25 cellular contexts compared by ENCODE assay signal in the genomic region with DNA sequence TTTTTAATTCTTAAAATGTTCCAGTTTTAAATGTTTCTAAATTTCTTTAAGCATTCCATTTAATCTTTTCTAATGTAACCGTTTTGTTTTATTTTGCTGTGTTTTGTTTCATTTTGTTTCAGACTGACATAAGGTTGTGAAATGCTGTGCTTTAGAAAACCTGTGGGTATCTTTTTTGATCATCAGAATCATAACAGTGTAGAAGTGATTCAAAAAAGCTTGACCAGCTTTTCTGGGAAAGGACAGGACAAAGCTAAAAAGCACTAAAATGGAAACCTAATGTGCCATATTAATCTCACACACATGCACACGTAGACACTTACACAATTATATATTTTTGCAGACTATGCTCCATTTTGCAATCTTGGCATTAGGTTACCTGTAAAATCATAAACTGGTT. TPM values are rescaled to one million over a fixed set of nuclear protein-coding genes. Genes with fewer than 3 reads are reported as not detected.
DNase-seq lines count a peak whose midpoint lies in the region; ATAC-seq, FAIRE-seq and TF ChIP-seq lines count a peak whose summit lies in the region.
"Had no signal": no experiment of that assay in that cellular context is flagged by ENCODE, and none has a peak within 500 bp of the region (broad histone marks: within the 10 kb centered on the region; RNA-seq: fewer than 3 reads in every experiment).

No MANE protein-coding gene starts in this region.

- no peak for TF ChIP-seq CTCF in D721Med (IDR thresholded peaks at IDR 0.05; ENCODE audit: insufficient read depth, missing control alignments)

- no peaks in the 10 kb centered on the region for H3K36me3 ChIP-seq in endocrine pancreas (ENCODE audit: control insufficient read depth, insufficient read depth, low read length)
- H3K36me3 ChIP-seq: BE2C, BLaER1 had no signal

- H3K4me1 ChIP-seq in endocrine pancreas (ENCODE audit: control insufficient read depth, insufficient read depth, low read length) = peaks cover 5% of the 10 kb centered on the region
- H3K4me1 ChIP-seq: A549, BE2C, BLaER1, Caco-2 had no signal

- H3K4me3 Mint-ChIP-seq in activated T-cell treated with anti-CD3 and anti-CD28 coated beads, Interleukin-2, amount 50 U/mL, for 72 hours = peak overlapping the region in 1 of 2 donors; percentile 58
- no peak overlapping the region for H3K4me3 Mint-ChIP-seq in activated T-cell treated with anti-CD3 and anti-CD28 coated beads, Interleukin-2, amount 50 U/mL, for 4 hours
- H3K4me3 Mint-ChIP-seq in stimulated activated effector memory CD8-positive, alpha-beta T cell treated with anti-CD3 and anti-CD28 coated beads, Interleukin-12 subunit alpha, Interleukin-12 subunit beta, amount 100 ng/mL, for 72 hours = no peak overlapping the region
- H3K4me3 Mint-ChIP-seq: CD4-positive, alpha-beta T cell; CD8-positive, alpha-beta T cell had no signal

- ATAC-seq in activated T-cell treated with anti-CD3 and anti-CD28 coated beads, Interleukin-2, amount 50 U/mL, for 72 hours (replicated peaks in 1 of 2) = peak; percentile 22 to 68
- no peak for ATAC-seq in activated T-cell treated with anti-CD3 and anti-CD28 coated beads, Interleukin-2, amount 50 U/mL, for 4 hours
- ATAC-seq in stimulated activated effector memory CD8-positive, alpha-beta T cell treated with anti-CD3 and anti-CD28 coated beads, Interleukin-12 subunit alpha, Interleukin-12 subunit beta, amount 100 ng/mL, for 72 hours = peak; percentile 60
- ATAC-seq: A549; CD8-positive, alpha-beta T cell; GM12878 had no signal

- H3K4me1 Mint-ChIP-seq in activated T-cell treated with anti-CD3 and anti-CD28 coated beads, Interleukin-2, amount 50 U/mL, for 72 hours (ENCODE audit: low read depth) = peaks cover 19% of the 10 kb centered on the region
- H3K4me1 Mint-ChIP-seq in activated T-cell treated with anti-CD3 and anti-CD28 coated beads, Interleukin-2, amount 50 U/mL, for 4 hours (ENCODE audit: low read depth) = peaks cover 2% of the 10 kb centered on the region
- peaks cover 31% of the 10 kb centered on the region for H3K4me1 Mint-ChIP-seq in stimulated activated effector memory CD8-positive, alpha-beta T cell treated with anti-CD3 and anti-CD28 coated beads, Interleukin-12 subunit alpha, Interleukin-12 subunit beta, amount 100 ng/mL, for 72 hours

- no peaks in the 10 kb centered on the region for H3K27me3 ChIP-seq in endocrine pancreas (ENCODE audit: control insufficient read depth, insufficient read depth, low read length)
- H3K27me3 ChIP-seq: BLaER1 had no signal

- no peaks in the 10 kb centered on the region for H3K9me3 Mint-ChIP-seq in activated T-cell treated with anti-CD3 and anti-CD28 coated beads, Interleukin-2, amount 50 U/mL, for 72 hours
- no peaks in the 10 kb centered on the region for H3K9me3 Mint-ChIP-seq in activated T-cell treated with anti-CD3 and anti-CD28 coated beads, Interleukin-2, amount 50 U/mL, for 4 hours
- H3K9me3 Mint-ChIP-seq in stimulated activated effector memory CD8-positive, alpha-beta T cell treated with anti-CD3 and anti-CD28 coated beads, Interleukin-12 subunit alpha, Interleukin-12 subunit beta, amount 100 ng/mL, for 72 hours = no peaks in the 10 kb centered on the region
- H3K9me3 Mint-ChIP-seq: CD4-positive, alpha-beta T cell; CD8-positive, alpha-beta T cell had no signal

- no peak overlapping the region for H3K27ac Mint-ChIP-seq in activated T-cell treated with anti-CD3 and anti-CD28 coated beads, Interleukin-2, amount 50 U/mL, for 72 hours
- H3K27ac Mint-ChIP-seq in stimulated activated effector memory CD8-positive, alpha-beta T cell treated with anti-CD3 and anti-CD28 coated beads, Interleukin-12 subunit alpha, Interleukin-12 subunit beta, amount 100 ng/mL, for 72 hours = peak overlapping the region; percentile 60
- H3K27ac Mint-ChIP-seq: CD4-positive, alpha-beta T cell; CD8-positive, alpha-beta T cell had no signal

- H3K9me3 ChIP-seq in endocrine pancreas (ENCODE audit: control insufficient read depth, low read length) = no peaks in the 10 kb centered on the region
- H3K9me3 ChIP-seq: A549, BE2C, BLaER1, Caco-2 had no signal

- peaks cover 10% of the 10 kb centered on the region for H3K27me3 Mint-ChIP-seq in activated T-cell treated with anti-CD3 and anti-CD28 coated beads, Interleukin-2, amount 50 U/mL, for 72 hours (ENCODE audit: low read depth)
- no peaks in the 10 kb centered on the region for H3K27me3 Mint-ChIP-seq in activated T-cell treated with anti-CD3 and anti-CD28 coated beads, Interleukin-2, amount 50 U/mL, for 4 hours (ENCODE audit: low read depth)
- H3K27me3 Mint-ChIP-seq: CD4-positive, alpha-beta T cell had no signal

- H3K9ac ChIP-seq in endocrine pancreas (ENCODE audit: control insufficient read depth, insufficient read depth, low read length) = no peak overlapping the region
- H3K9ac ChIP-seq: BLaER1 had no signal

- peak; percentile 58 for FAIRE-seq in D721Med (lab: Jason Lieb, UNC)
- FAIRE-seq: A549, GM12878, GM12892, GM18507 had no signal

- no peak for DNase-seq in activated T-cell treated with anti-CD3 and anti-CD28 coated beads, Interleukin-2, amount 50 U/mL, for 72 hours
- DNase-seq in activated T-cell treated with anti-CD3 and anti-CD28 coated beads, Interleukin-2, amount 50 U/mL, for 4 hours = no peak
- DNase-seq in D721Med (ENCODE audit: insufficient read length, low spot score) (no peak), C1 segment of cervical spinal cord (lab: John Stamatoyannopoulos, UW) (no peak), MV-4-11 (lab: John Stamatoyannopoulos, UW) (no peak)
- no peak for DNase-seq in stimulated activated effector memory CD8-positive, alpha-beta T cell treated with anti-CD3 and anti-CD28 coated beads, Interleukin-12 subunit alpha, Interleukin-12 subunit beta, amount 100 ng/mL, for 72 hours (ENCODE audit: low spot score in 2 of 2)
- DNase-seq: AML-193; BE2C; Caco-2; Calu3; CD4-positive, alpha-beta T cell; CD8-positive, alpha-beta T cell; DMS 273 treated with DMSO at 0.1 percent for 48 hours; DMS153; DMS53; DMS79; DND-41; EL; GDM1 had no signal

- H3K4me3 ChIP-seq in endocrine pancreas (ENCODE audit: control insufficient read depth, insufficient read depth, low read length) = peak overlapping the region; percentile 40
- H3K4me3 ChIP-seq: A549, BLaER1, GM12878 had no signal

- H3K36me3 Mint-ChIP-seq in activated T-cell treated with anti-CD3 and anti-CD28 coated beads, Interleukin-2, amount 50 U/mL, for 72 hours (ENCODE audit: insufficient read depth in 2 of 2) = no peaks in the 10 kb centered on the region
- no peaks in the 10 kb centered on the region for H3K36me3 Mint-ChIP-seq in activated T-cell treated with anti-CD3 and anti-CD28 coated beads, Interleukin-2, amount 50 U/mL, for 4 hours (ENCODE audit: insufficient read depth)
- no peaks in the 10 kb centered on the region for H3K36me3 Mint-ChIP-seq in stimulated activated effector memory CD8-positive, alpha-beta T cell treated with anti-CD3 and anti-CD28 coated beads, Interleukin-12 subunit alpha, Interleukin-12 subunit beta, amount 100 ng/mL, for 72 hours
- H3K36me3 Mint-ChIP-seq: CD8-positive, alpha-beta T cell had no signal

RNA-seq across cellular contexts. Expression of a gene that starts 7.8 kb away (rescaled TPM):
- total RNA-seq in activated T-cell treated with anti-CD3 and anti-CD28 coated beads, Interleukin-2, amount 50 U/mL, for 72 hours = 1 to 10 TPM; 2.5 to 2.8 TPM
- 1 to 10 TPM; 5.4 to 8.8 (median 5.8) TPM for total RNA-seq in activated T-cell treated with anti-CD3 and anti-CD28 coated beads, Interleukin-2, amount 50 U/mL, for 4 hours

Comparison
In these comparisons a context has a peak if more than half of its experiments do, and no peak if none do; other contexts are left out.
1. ATAC-seq: peak in activated T-cell treated with anti-CD3 and anti-CD28 coated beads, Interleukin-2, amount 50 U/mL, for 72 hours (2 of 2) and stimulated activated effector memory CD8-positive, alpha-beta T cell treated with anti-CD3 and anti-CD28 coated beads, Interleukin-12 subunit alpha, Interleukin-12 subunit beta, amount 100 ng/mL, for 72 hours (single experiment); none in activated T-cell treated with anti-CD3 and anti-CD28 coated beads, Interleukin-2, amount 50 U/mL, for 4 hours (0 of 2).